ENCODE assay signal across 13 cellular contexts in the genomic region with DNA sequence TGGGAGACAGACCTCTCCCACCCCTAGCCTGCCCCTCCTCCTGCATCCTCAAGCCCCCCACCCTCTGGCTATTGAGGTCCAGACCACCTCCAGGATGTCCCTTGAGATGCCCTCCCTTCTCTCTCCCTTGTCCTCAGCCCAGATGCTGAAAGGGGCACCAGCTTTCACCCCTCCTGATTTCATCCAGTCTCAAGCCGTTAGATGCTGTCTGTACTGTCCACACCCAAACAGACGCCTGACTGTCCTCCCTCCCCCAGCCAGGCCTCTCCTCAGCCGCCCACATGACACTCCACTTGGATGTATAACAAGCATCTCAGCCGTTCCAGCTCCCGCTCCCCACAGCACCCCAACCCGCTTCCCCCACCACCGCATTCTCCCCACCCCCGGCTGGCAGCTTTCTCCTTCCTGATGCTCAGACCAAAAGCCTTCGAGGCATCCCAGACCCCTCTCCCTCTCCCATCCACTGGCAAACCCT. TPM values are rescaled to one million over a fixed set of nuclear protein-coding genes. Genes with fewer than 3 reads are reported as not detected.
DNase-seq lines count a peak whose midpoint lies in the region; ATAC-seq and TF ChIP-seq lines count a peak whose summit lies in the region.
"Had no signal": no experiment of that assay in that cellular context is flagged by ENCODE, and none has a peak within 500 bp of the region (broad histone marks: within the 10 kb centered on the region; RNA-seq: fewer than 3 reads in every experiment).

No MANE protein-coding gene starts in this region.

- no peaks in the 10 kb centered on the region for H3K9me2 ChIP-seq in Karpas-422 (replicated peaks; ENCODE audit: insufficient read depth, low read length)

- DNase-seq in activated CD4-positive, alpha-beta T cell treated with anti-CD3 and anti-CD28 coated beads, Interleukin-2, amount 10 ng/mL, durations not matched to agents 7 days and 5 days: no peak
- DNase-seq in activated CD4-positive, alpha-beta T cell treated with anti-CD3 and anti-CD28 coated beads for 4 hours: no peak
- no peak for DNase-seq in activated T-helper 1 cell treated with anti-CD3 and anti-CD28 coated beads, Interleukin-12 subunit alpha, Interleukin-12 subunit beta, Interleukin-2, Interleukin-4 antibody, amounts not matched to agents 30 ng/mL and 10 ng/mL and 1 ng/mL, durations not matched to agents 14 hours and 24 hours and 36 hours (ENCODE audit: low spot score)
- DNase-seq in head of caudate nucleus: peak in 24 of 42 donors; percentile 15 to 73 (median 50)
- DNase-seq in stimulated activated naive B cell treated with anti-CD40 and anti-IgM and Interleukin-4, amounts not matched to agents 10 μg/mL and 1 μg/mL and 100 μg/mL, for 72 hours: no peak
- DNase-seq in osteocyte (ENCODE audit: extremely low spot score, unreplicated experiment): no peak
- no peak for DNase-seq in cerebellar nuclear complex (lab: John Stamatoyannopoulos, UW)
- no peak for DNase-seq in Karpas-422
- DNase-seq: DMS53, H9, NCI-H1930, SW 1271 had no signal

- H3K36me3 ChIP-seq in Karpas-422 (ENCODE audit: insufficient read depth, low read length): no peaks in the 10 kb centered on the region
- H3K36me3 ChIP-seq: right lobe of liver had no signal

- H3K4me1 Mint-ChIP-seq in activated CD4-positive, alpha-beta T cell treated with anti-CD3 and anti-CD28 coated beads, Interleukin-2, amount 10 ng/mL, durations not matched to agents 7 days and 5 days: peaks cover 45% of the 10 kb centered on the region
- H3K4me1 Mint-ChIP-seq in activated T-helper 1 cell treated with anti-CD3 and anti-CD28 coated beads, Interleukin-12 subunit alpha, Interleukin-12 subunit beta, Interleukin-2, Interleukin-4 antibody, amounts not matched to agents 30 ng/mL and 10 ng/mL and 1 ng/mL, durations not matched to agents 14 hours and 24 hours and 36 hours (ENCODE audit: low read depth): peaks cover 82% of the 10 kb centered on the region
- H3K4me1 Mint-ChIP-seq in stimulated activated naive B cell treated with anti-CD40 and anti-IgM and Interleukin-4, amounts not matched to agents 10 μg/mL and 1 μg/mL and 100 μg/mL, for 72 hours: peaks cover 92 to 100% of the 10 kb centered on the region in 2 donors
- H3K4me1 Mint-ChIP-seq in osteocyte (ENCODE audit: unreplicated experiment): peaks cover 11% of the 10 kb centered on the region

- no peaks in the 10 kb centered on the region for H3K27me3 ChIP-seq in Karpas-422 (ENCODE audit: low read length)
- H3K27me3 ChIP-seq: right lobe of liver had no signal

- no peak for TF ChIP-seq CTCF in osteocyte (IDR thresholded peaks at IDR 0.05)

- peaks cover 43% of the 10 kb centered on the region for H3K4me1 ChIP-seq in Karpas-422 (ENCODE audit: low read length)
- H3K4me1 ChIP-seq: right lobe of liver had no signal

- H3K27ac Mint-ChIP-seq in activated CD4-positive, alpha-beta T cell treated with anti-CD3 and anti-CD28 coated beads, Interleukin-2, amount 10 ng/mL, durations not matched to agents 7 days and 5 days: peak overlapping the region; percentile 47
- H3K27ac Mint-ChIP-seq in activated T-helper 1 cell treated with anti-CD3 and anti-CD28 coated beads, Interleukin-12 subunit alpha, Interleukin-12 subunit beta, Interleukin-2, Interleukin-4 antibody, amounts not matched to agents 30 ng/mL and 10 ng/mL and 1 ng/mL, durations not matched to agents 14 hours and 24 hours and 36 hours: peak overlapping the region; percentile 92
- H3K27ac Mint-ChIP-seq in stimulated activated naive B cell treated with anti-CD40 and anti-IgM and Interleukin-4, amounts not matched to agents 10 μg/mL and 1 μg/mL and 100 μg/mL, for 72 hours: peak overlapping the region; percentile 98
- no peak overlapping the region for H3K27ac Mint-ChIP-seq in osteocyte (ENCODE audit: unreplicated experiment)

- H3K27ac ChIP-seq in Karpas-422 (ENCODE audit: low read length): no peak overlapping the region
- H3K27ac ChIP-seq: right lobe of liver had no signal

- intact Hi-C loops in activated T-helper 1 cell treated with anti-CD3 and anti-CD28 coated beads, Interleukin-12 subunit alpha, Interleukin-12 subunit beta, Interleukin-2, Interleukin-4 antibody, amounts not matched to agents 30 ng/mL and 10 ng/mL and 1 ng/mL, durations not matched to agents 14 hours and 24 hours and 36 hours (cut with micrococcal nuclease): no loop called here
- intact Hi-C loops in head of caudate nucleus (cut with DNase I): no loop called here

- H3K36me3 Mint-ChIP-seq in activated CD4-positive, alpha-beta T cell treated with anti-CD3 and anti-CD28 coated beads, Interleukin-2, amount 10 ng/mL, durations not matched to agents 7 days and 5 days (ENCODE audit: low read depth): no peaks in the 10 kb centered on the region
- H3K36me3 Mint-ChIP-seq in activated T-helper 1 cell treated with anti-CD3 and anti-CD28 coated beads, Interleukin-12 subunit alpha, Interleukin-12 subunit beta, Interleukin-2, Interleukin-4 antibody, amounts not matched to agents 30 ng/mL and 10 ng/mL and 1 ng/mL, durations not matched to agents 14 hours and 24 hours and 36 hours (ENCODE audit: low read depth): peaks cover 11% of the 10 kb centered on the region
- peaks cover 7 to 53% of the 10 kb centered on the region in 2 donors for H3K36me3 Mint-ChIP-seq in stimulated activated naive B cell treated with anti-CD40 and anti-IgM and Interleukin-4, amounts not matched to agents 10 μg/mL and 1 μg/mL and 100 μg/mL, for 72 hours
- no peaks in the 10 kb centered on the region for H3K36me3 Mint-ChIP-seq in osteocyte (ENCODE audit: unreplicated experiment)

- POLR2A ChIA-PET in activated CD4-positive, alpha-beta T cell treated with anti-CD3 and anti-CD28 coated beads, Interleukin-2, amount 10 ng/mL, durations not matched to agents 7 days and 5 days (lab: Charles Lee): no interaction called here

- H3K9ac ChIP-seq in Karpas-422 (ENCODE audit: low read length): no peak overlapping the region

- no peaks in the 10 kb centered on the region for H3K9me3 ChIP-seq in Karpas-422 (ENCODE audit: low read length)
- H3K9me3 ChIP-seq: right lobe of liver had no signal

- no peak overlapping the region for H3K4me2 ChIP-seq in Karpas-422 (ENCODE audit: low read depth, low read length, poor library complexity, severe bottlenecking)

- no peak overlapping the region for H3K4me3 Mint-ChIP-seq in activated CD4-positive, alpha-beta T cell treated with anti-CD3 and anti-CD28 coated beads, Interleukin-2, amount 10 ng/mL, durations not matched to agents 7 days and 5 days
- peak overlapping the region; percentile 37 for H3K4me3 Mint-ChIP-seq in activated T-helper 1 cell treated with anti-CD3 and anti-CD28 coated beads, Interleukin-12 subunit alpha, Interleukin-12 subunit beta, Interleukin-2, Interleukin-4 antibody, amounts not matched to agents 30 ng/mL and 10 ng/mL and 1 ng/mL, durations not matched to agents 14 hours and 24 hours and 36 hours
- H3K4me3 Mint-ChIP-seq in stimulated activated naive B cell treated with anti-CD40 and anti-IgM and Interleukin-4, amounts not matched to agents 10 μg/mL and 1 μg/mL and 100 μg/mL, for 72 hours: peak overlapping the region; percentile 85 to 86
- no peak overlapping the region for H3K4me3 Mint-ChIP-seq in osteocyte (ENCODE audit: unreplicated experiment)
- H3K4me3 Mint-ChIP-seq: H9 had no signal

- no peaks in the 10 kb centered on the region for H3K27me3 Mint-ChIP-seq in activated CD4-positive, alpha-beta T cell treated with anti-CD3 and anti-CD28 coated beads, Interleukin-2, amount 10 ng/mL, durations not matched to agents 7 days and 5 days
- H3K27me3 Mint-ChIP-seq in activated T-helper 1 cell treated with anti-CD3 and anti-CD28 coated beads, Interleukin-12 subunit alpha, Interleukin-12 subunit beta, Interleukin-2, Interleukin-4 antibody, amounts not matched to agents 30 ng/mL and 10 ng/mL and 1 ng/mL, durations not matched to agents 14 hours and 24 hours and 36 hours (ENCODE audit: insufficient read depth): no peaks in the 10 kb centered on the region
- H3K27me3 Mint-ChIP-seq in stimulated activated naive B cell treated with anti-CD40 and anti-IgM and Interleukin-4, amounts not matched to agents 10 μg/mL and 1 μg/mL and 100 μg/mL, for 72 hours: no peaks in the 10 kb centered on the region
- no peaks in the 10 kb centered on the region for H3K27me3 Mint-ChIP-seq in osteocyte (ENCODE audit: unreplicated experiment)

- no peak overlapping the region for H2AFZ ChIP-seq in Karpas-422 (ENCODE audit: low read length)

- no peak for ATAC-seq in stimulated activated naive B cell treated with anti-CD40 and anti-IgM and Interleukin-4, amounts not matched to agents 10 μg/mL and 1 μg/mL and 100 μg/mL, for 72 hours (replicated peaks)
- ATAC-seq: right lobe of liver had no signal

- no peaks in the 10 kb centered on the region for H3K79me2 ChIP-seq in Karpas-422 (ENCODE audit: low read length)

- no peaks in the 10 kb centered on the region for H3K9me3 Mint-ChIP-seq in activated CD4-positive, alpha-beta T cell treated with anti-CD3 and anti-CD28 coated beads, Interleukin-2, amount 10 ng/mL, durations not matched to agents 7 days and 5 days
- H3K9me3 Mint-ChIP-seq in activated T-helper 1 cell treated with anti-CD3 and anti-CD28 coated beads, Interleukin-12 subunit alpha, Interleukin-12 subunit beta, Interleukin-2, Interleukin-4 antibody, amounts not matched to agents 30 ng/mL and 10 ng/mL and 1 ng/mL, durations not matched to agents 14 hours and 24 hours and 36 hours: no peaks in the 10 kb centered on the region
- peaks cover 0 to 1% of the 10 kb centered on the region in 2 donors for H3K9me3 Mint-ChIP-seq in stimulated activated naive B cell treated with anti-CD40 and anti-IgM and Interleukin-4, amounts not matched to agents 10 μg/mL and 1 μg/mL and 100 μg/mL, for 72 hours
- no peaks in the 10 kb centered on the region for H3K9me3 Mint-ChIP-seq in osteocyte (ENCODE audit: unreplicated experiment)
- H3K9me3 Mint-ChIP-seq: H9 had no signal

- H3K4me3 ChIP-seq in Karpas-422 (ENCODE audit: low read length): no peak overlapping the region
- H3K4me3 ChIP-seq: right lobe of liver had no signal

- CTCF ChIA-PET in activated CD4-positive, alpha-beta T cell treated with anti-CD3 and anti-CD28 coated beads, Interleukin-2, amount 10 ng/mL, durations not matched to agents 7 days and 5 days (lab: Charles Lee): interaction anchor here (0.9 to 5.6 kb wide), 5 partner anchors 9 to 47 kb away, joined by 3 to 44 read pairs (median 4); partner anchors contain the start of gene SEMA7A

- H4K20me1 ChIP-seq in Karpas-422 (ENCODE audit: insufficient read depth, low read depth, low read length): no peaks in the 10 kb centered on the region

RNA-seq across cellular contexts. Expression of gene CYP11A1, which starts 25.0 kb away (rescaled TPM):
- total RNA-seq in activated CD4-positive, alpha-beta T cell treated with anti-CD3 and anti-CD28 coated beads, Interleukin-2, amount 10 ng/mL, durations not matched to agents 7 days and 5 days: not detected
- total RNA-seq in activated T-helper 1 cell treated with anti-CD3 and anti-CD28 coated beads, Interleukin-12 subunit alpha, Interleukin-12 subunit beta, Interleukin-2, Interleukin-4 antibody, amounts not matched to agents 30 ng/mL and 10 ng/mL and 1 ng/mL, durations not matched to agents 14 hours and 24 hours and 36 hours: not detected in 2 replicates
- not detected in 2 replicates for total RNA-seq in osteocyte
- total RNA-seq in Karpas-422 (2014; rRNA removed; shearing (Covaris generic); ENCODE audit: low replicate concordance): not detected in 2 replicates

RNA-seq across cellular contexts. Expression of gene SEMA7A, which starts 41.3 kb away (rescaled TPM):
- 1 to 10 TPM; 2.7 to 3.5 TPM for total RNA-seq in activated CD4-positive, alpha-beta T cell treated with anti-CD3 and anti-CD28 coated beads, Interleukin-2, amount 10 ng/mL, durations not matched to agents 7 days and 5 days
- total RNA-seq in activated T-helper 1 cell treated with anti-CD3 and anti-CD28 coated beads, Interleukin-12 subunit alpha, Interleukin-12 subunit beta, Interleukin-2, Interleukin-4 antibody, amounts not matched to agents 30 ng/mL and 10 ng/mL and 1 ng/mL, durations not matched to agents 14 hours and 24 hours and 36 hours: 102 TPM in 2 replicates
- 0.37 and 0.51 TPM in 2 replicates for total RNA-seq in osteocyte
- total RNA-seq in Karpas-422 (2014; rRNA removed; shearing (Covaris generic); ENCODE audit: low replicate concordance): 41.6 and 49.1 TPM in 2 replicates

Comparison
In these comparisons a context has a peak if more than half of its experiments do, and no peak if none do; other contexts are left out.
1. DNase-seq: peak in head of caudate nucleus (24 of 42); none in activated CD4-positive, alpha-beta T cell treated with anti-CD3 and anti-CD28 coated beads, Interleukin-2, amount 10 ng/mL, durations not matched to agents 7 days and 5 days (single experiment), activated CD4-positive, alpha-beta T cell treated with anti-CD3 and anti-CD28 coated beads for 4 hours (0 of 2), activated T-helper 1 cell treated with anti-CD3 and anti-CD28 coated beads, Interleukin-12 subunit alpha, Interleukin-12 subunit beta, Interleukin-2, Interleukin-4 antibody, amounts not matched to agents 30 ng/mL and 10 ng/mL and 1 ng/mL, durations not matched to agents 14 hours and 24 hours and 36 hours (single experiment), stimulated activated naive B cell treated with anti-CD40 and anti-IgM and Interleukin-4, amounts not matched to agents 10 μg/mL and 1 μg/mL and 100 μg/mL, for 72 hours (single experiment), osteocyte (single experiment), cerebellar nuclear complex (0 of 2) and Karpas-422 (single experiment).
2. H3K4me3 Mint-ChIP-seq: peak in activated T-helper 1 cell treated with anti-CD3 and anti-CD28 coated beads, Interleukin-12 subunit alpha, Interleukin-12 subunit beta, Interleukin-2, Interleukin-4 antibody, amounts not matched to agents 30 ng/mL and 10 ng/mL and 1 ng/mL, durations not matched to agents 14 hours and 24 hours and 36 hours (single experiment) and stimulated activated naive B cell treated with anti-CD40 and anti-IgM and Interleukin-4, amounts not matched to agents 10 μg/mL and 1 μg/mL and 100 μg/mL, for 72 hours (2 of 2); none in activated CD4-positive, alpha-beta T cell treated with anti-CD3 and anti-CD28 coated beads, Interleukin-2, amount 10 ng/mL, durations not matched to agents 7 days and 5 days (single experiment) and osteocyte (single experiment).